In genomic region chr7:147681530-147681929, GRCh38 we compare ENCODE assay signal across 1 cellular context.
TF ChIP-seq lines count a peak whose summit lies in the region.

No MANE protein-coding gene starts in this region.

TF ChIP-seq in SK-N-SH treated with all-trans-retinoic acid at 6 μM for 48 hours, 23 proteins besides CTCF, POLR2A, EP300 and RAD21 (continued from another document):
- TF ChIP-seq POU6F1 (CRISPR knock-in tag; IDR thresholded peaks at IDR 0.05; ENCODE audit: borderline replicate concordance, low read depth) (no peak), CSRNP3 (CRISPR knock-in tag; IDR thresholded peaks at IDR 0.05) (no peak), ZFP3 (CRISPR knock-in tag; IDR thresholded peaks at IDR 0.05) (no peak)
